Comparison of ENCODE assay signal across 12 cellular contexts in the genomic region with DNA sequence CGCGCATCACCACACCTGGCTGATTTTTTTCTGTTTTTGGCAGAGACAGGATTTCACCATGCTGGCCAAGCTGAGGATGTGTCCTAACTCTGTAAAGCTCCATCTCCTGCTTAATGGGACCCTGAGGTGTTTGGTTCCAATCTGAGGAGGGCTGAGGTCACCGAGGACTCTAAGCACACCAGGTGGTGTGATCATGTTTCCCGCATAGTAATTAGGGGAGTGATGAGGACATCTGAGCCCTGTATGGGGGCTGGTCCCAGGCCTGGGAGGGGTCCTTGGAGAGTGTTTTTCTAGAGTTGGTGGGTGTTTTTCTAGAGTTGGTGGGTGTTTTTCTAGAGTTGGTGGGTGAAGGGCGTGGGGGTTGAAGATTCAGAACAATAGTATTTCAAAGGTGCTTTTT. TPM values are rescaled to one million over a fixed set of nuclear protein-coding genes. Genes with fewer than 3 reads are reported as not detected.
A peak's percentile ranks its signal among the peaks of the same experiment; 100 is the strongest.
DNase-seq lines count a peak whose midpoint lies in the region; ATAC-seq and TF ChIP-seq lines count a peak whose summit lies in the region.
"Had no signal": no experiment of that assay in that cellular context is flagged by ENCODE, and none has a peak within 500 bp of the region (broad histone marks: within the 10 kb centered on the region; RNA-seq: fewer than 3 reads in every experiment).

No MANE protein-coding gene starts in this region.

- ATAC-seq in gastrocnemius medialis (no peak), HG03342 (IDR thresholded peaks at IDR 0.05; ENCODE audit: unreplicated experiment) (no peak)

- H3K27ac ChIP-seq in gastrocnemius medialis, result no peak overlapping the region

- TF ChIP-seq POLR2A in gastrocnemius medialis (IDR thresholded peaks at IDR 0.05), result no peak

- in situ Hi-C loops in gastrocnemius medialis (cut with MboI; ENCODE audit: low sequenced_read_pairs in 4 of 4), result no loop called here
- in situ Hi-C loops in GM13977 (cut with MboI; ENCODE audit: low pct_unique_long_range_greater_than_20kb, low sequenced_read_pairs, unreplicated experiment), result no loop called here

- H3K4me3 ChIP-seq in gastrocnemius medialis, result no peak overlapping the region

- H3K9me3 ChIP-seq in gastrocnemius medialis, result no peaks in the 10 kb centered on the region

- H3K36me3 Mint-ChIP-seq in neural crest cell (ENCODE audit: low read depth), result no peaks in the 10 kb centered on the region

- no peaks in the 10 kb centered on the region for H3K36me3 ChIP-seq in gastrocnemius medialis

- H3K27me3 ChIP-seq in gastrocnemius medialis, result no peaks in the 10 kb centered on the region

- TF ChIP-seq CTCF in neural crest cell (conservative IDR thresholded peaks at IDR 0.05), result no peak
- no peak for TF ChIP-seq CTCF in gastrocnemius medialis (IDR thresholded peaks at IDR 0.05 in 4 of 5, conservative IDR thresholded peaks at IDR 0.05 in 1 of 5)
- TF ChIP-seq CTCF in GM13977 (IDR thresholded peaks at IDR 0.05; ENCODE audit: extremely low read depth, insufficient read depth, missing control alignments), result no peak

- peak overlapping the region; percentile 74 for H3K4me3 Mint-ChIP-seq in neural crest cell
- H3K4me3 Mint-ChIP-seq: dendritic cell treated with granulocyte-macrophage colony-stimulating factor and Interleukin-4, amounts not matched to agents 40 ng/mL and 50 ng/mL, for 4 days had no signal

- no peak overlapping the region for H3K27ac Mint-ChIP-seq in neural crest cell (ENCODE audit: unreplicated experiment)
- H3K27ac Mint-ChIP-seq: dendritic cell treated with granulocyte-macrophage colony-stimulating factor and Interleukin-4, amounts not matched to agents 40 ng/mL and 50 ng/mL, for 4 days had no signal

- peaks cover 21% of the 10 kb centered on the region for H3K27me3 Mint-ChIP-seq in neural crest cell (ENCODE audit: low read depth)

- peak; percentile 96 for DNase-seq in DMS53 (lab: John Stamatoyannopoulos, UW)
- DNase-seq in NCI-H146 (lab: John Stamatoyannopoulos, UW), result peak; percentile 91
- DNase-seq in SW480 (ENCODE audit: low spot score), result peak; percentile 64
- no peak for DNase-seq in neural crest cell (ENCODE audit: low read depth, low spot score)
- DNase-seq in gastrocnemius medialis, result no peak
- no peak for DNase-seq in GM13977 (ENCODE audit: low spot score)
- no peak for DNase-seq in SIG-M5 (lab: John Stamatoyannopoulos, UW)
- DNase-seq: KBM-7 had no signal

- H3K9me3 Mint-ChIP-seq in neural crest cell, result no peaks in the 10 kb centered on the region
- H3K9me3 Mint-ChIP-seq: dendritic cell treated with granulocyte-macrophage colony-stimulating factor and Interleukin-4, amounts not matched to agents 40 ng/mL and 50 ng/mL, for 4 days had no signal

- intact Hi-C loops in gastrocnemius medialis (cut with DNase I; ENCODE audit: low total_unique reads), result no loop called here

- peaks cover 28% of the 10 kb centered on the region for H3K4me1 Mint-ChIP-seq in neural crest cell

- peaks cover 0 to 11% of the 10 kb centered on the region in 2 donors for H3K4me1 ChIP-seq in gastrocnemius medialis

RNA-seq across cellular contexts. Expression of a gene that starts 3.0 kb away (rescaled TPM):
- total RNA-seq in neural crest cell (23.3 and 26.4 TPM in 2 replicates), gastrocnemius medialis (1 to 10 TPM; 3.2 to 9.4 (median 7.6) TPM)

RNA-seq across cellular contexts. Expression of a gene that starts 22.1 kb away (rescaled TPM):
- 16.4 and 17.7 TPM in 2 replicates for total RNA-seq in neural crest cell
- 1 to 10 TPM in 3 of 4 donors, under 1 TPM in 1; 0.83 to 8.1 (median 3.2) TPM for total RNA-seq in gastrocnemius medialis

RNA-seq across cellular contexts. Expression of a gene that starts 28.5 kb away (rescaled TPM):
- total RNA-seq in neural crest cell (0.19 TPM in 1 of 2 replicates, not detected in the other), gastrocnemius medialis (1 to 10 TPM in 1 of 4 donors, not detected in 3; 5.0 TPM)
- total RNA-seq: glomerular endothelial cell, subcutaneous adipose tissue had no signal

RNA-seq across cellular contexts. Expression of a gene that starts 58.2 kb away (rescaled TPM):
- total RNA-seq in neural crest cell, result 66.9 and 70.8 TPM in 2 replicates
- total RNA-seq in gastrocnemius medialis, result 100 to 1,000 TPM in 3 of 4 donors, 10 to 100 TPM in 1; 83.9 to 128 (median 114) TPM

RNA-seq across cellular contexts. Expression of a gene that starts 58.3 kb away (rescaled TPM):
- 11.1 and 11.4 TPM in 2 replicates for total RNA-seq in neural crest cell
- total RNA-seq in gastrocnemius medialis, result 10 to 100 TPM in 1 of 4 donors, 1 to 10 TPM in 3; 3.9 to 10.5 (median 5.6) TPM

Comparison
In these comparisons a context has a peak if more than half of its experiments do, and no peak if none do; other contexts are left out.
1. DNase-seq: peak in DMS53 (single experiment), NCI-H146 (single experiment) and SW480 (single experiment); none in neural crest cell (single experiment), gastrocnemius medialis (0 of 2), GM13977 (single experiment) and SIG-M5 (single experiment).